Comparison of ENCODE assay signal across 13 cellular contexts in the genomic region with DNA sequence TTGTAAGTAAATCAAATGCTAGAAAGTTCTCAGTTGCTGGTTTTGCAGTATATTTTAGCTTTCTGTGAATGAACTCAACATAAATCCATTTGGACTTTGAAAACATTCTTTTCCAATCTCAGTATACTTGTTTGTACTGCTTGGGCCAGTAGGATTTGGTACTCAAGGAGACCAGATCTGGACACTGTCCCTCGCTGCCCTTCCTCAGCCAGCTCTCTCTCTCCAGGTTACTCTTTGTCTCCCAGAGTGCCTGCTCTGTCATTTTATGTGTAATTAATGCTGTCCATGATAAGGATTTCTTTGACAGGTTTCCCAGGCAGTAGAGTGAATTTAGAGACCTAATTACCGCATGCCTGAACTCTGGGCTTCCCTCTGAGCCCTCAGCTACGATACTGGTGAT.
DNase-seq lines count a peak whose midpoint lies in the region; ATAC-seq and TF ChIP-seq lines count a peak whose summit lies in the region.
"Had no signal": no experiment of that assay in that cellular context is flagged by ENCODE, and none has a peak within 500 bp of the region (broad histone marks: within the 10 kb centered on the region; RNA-seq: fewer than 3 reads in every experiment).

No MANE protein-coding gene starts in this region.

- H3K4me3 ChIP-seq in ascending aorta: peak overlapping the region in 1 of 2 donors; percentile 43
- H3K4me3 ChIP-seq in thoracic aorta: peak overlapping the region; percentile 57
- H3K4me3 ChIP-seq in esophagus squamous epithelium: no peak overlapping the region

- no peaks in the 10 kb centered on the region for H3K36me3 ChIP-seq in ascending aorta
- no peaks in the 10 kb centered on the region for H3K36me3 ChIP-seq in thoracic aorta
- no peaks in the 10 kb centered on the region for H3K36me3 ChIP-seq in esophagus squamous epithelium

- H3K9me3 ChIP-seq in ascending aorta (no peaks in the 10 kb centered on the region), thoracic aorta (no peaks in the 10 kb centered on the region), esophagus squamous epithelium (no peaks in the 10 kb centered on the region)

- no peak for TF ChIP-seq POLR2A in esophagus squamous epithelium (IDR thresholded peaks at IDR 0.05)

- DNase-seq in A172 (ENCODE audit: low spot score): peak; percentile 29
- DNase-seq in ascending aorta (ENCODE audit: low spot score in 2 of 2): no peak
- no peak for DNase-seq in left ventricle myocardium superior
- no peak for DNase-seq in thoracic aorta (ENCODE audit: low spot score)
- no peak for DNase-seq in NK-92 (lab: John Stamatoyannopoulos, UW; ENCODE audit: unreplicated experiment)
- no peak for DNase-seq in mesenteric fat pad (ENCODE audit: low spot score)
- DNase-seq in esophagus squamous epithelium (lab: John Stamatoyannopoulos, UW): no peak
- DNase-seq: C1 segment of cervical spinal cord; Calu3; CD4-positive, alpha-beta T cell; DMS 273 treated with DMSO at 0.1 percent for 48 hours; HCEC 1CT; HFFc6 had no signal

- no peak for TF ChIP-seq CTCF in ascending aorta (IDR thresholded peaks at IDR 0.05)
- TF ChIP-seq CTCF in thoracic aorta (IDR thresholded peaks at IDR 0.05): no peak
- TF ChIP-seq CTCF in esophagus squamous epithelium (IDR thresholded peaks at IDR 0.05): no peak

- ATAC-seq in left ventricle myocardium superior (peak; percentile 73), thoracic aorta (ENCODE audit: insufficient number of reproducible peaks, low FRiP score, low read depth) (no peak)

- 40 to 44% methylated on average over 3 of the region's 3 CpGs for WGBS in esophagus squamous epithelium, 2 donors

- H3K27ac ChIP-seq in ascending aorta: peak overlapping the region; percentile 34 to 69
- peak overlapping the region; percentile 5 to 44 for H3K27ac ChIP-seq in thoracic aorta
- H3K27ac ChIP-seq in esophagus squamous epithelium: no peak overlapping the region

- H3K27me3 ChIP-seq in ascending aorta (no peaks in the 10 kb centered on the region), thoracic aorta (replicated peaks; ENCODE audit: insufficient read depth) (no peaks in the 10 kb centered on the region), esophagus squamous epithelium (no peaks in the 10 kb centered on the region)

- H3K4me1 ChIP-seq in ascending aorta (peaks cover 0 to 7% of the 10 kb centered on the region in 2 donors), thoracic aorta (ENCODE audit: control insufficient read depth in 1 of 2, low read depth in 2 of 2) (peaks cover 0 to 12% of the 10 kb centered on the region in 2 donors), esophagus squamous epithelium (no peaks in the 10 kb centered on the region)

- intact Hi-C loops in ascending aorta (cut with DNase I): no loop called here
- intact Hi-C loops in left ventricle myocardium superior (cut with micrococcal nuclease): no loop called here
- intact Hi-C loops in esophagus squamous epithelium (cut with DNase I): no loop called here

Comparison
In these comparisons a context has a peak if more than half of its experiments do, and no peak if none do; other contexts are left out.
1. H3K27ac ChIP-seq: peak in ascending aorta (2 of 2) and thoracic aorta (2 of 2); none in esophagus squamous epithelium (0 of 4).